In genomic region chr17:1783271-1783670, GRCh38 we compare ENCODE assay signal across 10 cellular contexts. TPM values are rescaled to one million over a fixed set of nuclear protein-coding genes. Genes with fewer than 3 reads are reported as not detected.
DNase-seq lines count a peak whose midpoint lies in the region; ATAC-seq and TF ChIP-seq lines count a peak whose summit lies in the region.
"Had no signal": no experiment of that assay in that cellular context is flagged by ENCODE, and none has a peak within 500 bp of the region (broad histone marks: within the 10 kb centered on the region; RNA-seq: fewer than 3 reads in every experiment).

No MANE protein-coding gene starts in this region.

- H3K4me3 ChIP-seq in HL-60 (replicated peaks; ENCODE audit: insufficient read depth, low read length) (no peak overlapping the region), breast epithelium (peak overlapping the region; percentile 12 to 54 (median 20)), spleen (peak overlapping the region in 3 of 8 donors; percentile 2 to 40 (median 7))

- H3K4me1 ChIP-seq in breast epithelium, result peaks cover 0 to 9% of the 10 kb centered on the region in 2 donors
- H3K4me1 ChIP-seq in spleen, result peaks cover 18 to 55% (median 39%) of the 10 kb centered on the region in 6 donors

- no peaks in the 10 kb centered on the region for H3K9me3 ChIP-seq in breast epithelium
- no peaks in the 10 kb centered on the region for H3K9me3 ChIP-seq in spleen

- intact Hi-C loops in breast epithelium (cut with DNase I; ENCODE audit: low total_unique reads), result no loop called here
- intact Hi-C loops in spleen (cut with DNase I; ENCODE audit: low total_unique reads), result no loop called here

- WGBS in spleen, 5 donors, result 41 to 81% (median 61%) methylated on average over 18 to 19 of the region's 19 CpGs

- H3K27me3 ChIP-seq in HL-60 (ENCODE audit: insufficient read depth, poor library complexity, severe bottlenecking) (no peaks in the 10 kb centered on the region), breast epithelium (no peaks in the 10 kb centered on the region), spleen (replicated peaks in 1 of 7) (no peaks in the 10 kb centered on the region)

- H3K27ac ChIP-seq in HL-60 (replicated peaks) (peak overlapping the region; percentile 81), breast epithelium (peak overlapping the region; percentile 93 to 95), spleen (peak overlapping the region; percentile 78 to 96 (median 90))

- DNase-seq in HL-60 (ENCODE audit: low read depth in 1 of 2, low spot score in 1 of 2) (peak in 1 of 2 experiments; percentile 16), breast epithelium (ENCODE audit: low spot score in 2 of 2) (no peak), left lobe of liver (ENCODE audit: low spot score) (no peak), spleen (peak; percentile 85), foreskin melanocyte (no peak), C1 segment of cervical spinal cord (lab: John Stamatoyannopoulos, UW) (no peak)
- DNase-seq: activated T-cell treated with anti-CD3 and anti-CD28 coated beads, Interleukin-2, amount 50 U/mL, for 48 hours; stimulated activated CD4-positive, alpha-beta T cell treated with anti-CD3 and anti-CD28 coated beads, Interleukin-15, amount 100 ng/mL, for 24 hours had no signal

- no peaks in the 10 kb centered on the region for H3K36me3 ChIP-seq in breast epithelium
- peaks cover 0 to 95% (median 27%) of the 10 kb centered on the region in 6 donors for H3K36me3 ChIP-seq in spleen

- TF ChIP-seq CTCF in HL-60 (IDR thresholded peaks at IDR 0.05; ENCODE audit: insufficient read depth, low read length), result no peak
- no peak for TF ChIP-seq CTCF in breast epithelium (IDR thresholded peaks at IDR 0.05)
- TF ChIP-seq CTCF in spleen (IDR thresholded peaks at IDR 0.05 in 8 of 11, conservative IDR thresholded peaks at IDR 0.05 in 3 of 11), result no peak

- ATAC-seq in left lobe of liver (peak; percentile 2), HG03457 (IDR thresholded peaks at IDR 0.05; ENCODE audit: unreplicated experiment) (no peak), GM19328 (IDR thresholded peaks at IDR 0.05; ENCODE audit: unreplicated experiment) (no peak)

- TF ChIP-seq POLR2A in breast epithelium (IDR thresholded peaks at IDR 0.05) (no peak), spleen (IDR thresholded peaks at IDR 0.05) (no peak)

RNA-seq across cellular contexts. Expression of gene SERPINF1, which starts 21.4 kb away (rescaled TPM):
- total RNA-seq in breast epithelium (1,000 to 10,000 TPM in 1 of 3 donors, 100 to 1,000 TPM in 2; 427 to 3,050 (median 615) TPM), left lobe of liver (1,041 TPM), spleen (100 to 1,000 TPM in 5 of 7 donors, 10 to 100 TPM in 2; 79.8 to 361 (median 192) TPM)
- polyA plus RNA-seq in spleen, result 100 to 1,000 TPM in 1 of 3 donors, 10 to 100 TPM in 2; 53.5 to 132 (median 99.5) TPM

RNA-seq across cellular contexts. Expression of gene SERPINF2, which starts 40.6 kb away (rescaled TPM):
- total RNA-seq in breast epithelium (10 to 100 TPM; 18.4 to 30.1 (median 21.3) TPM), left lobe of liver (1,138 TPM), spleen (1 to 10 TPM; 1.6 to 7.9 (median 5.0) TPM)
- 1 to 10 TPM; 3.5 to 7.0 (median 4.9) TPM for polyA plus RNA-seq in spleen

RNA-seq across cellular contexts. Expression of gene SMYD4, which starts 46.4 kb away (rescaled TPM):
- total RNA-seq in breast epithelium, result 10 to 100 TPM; 16.0 to 20.3 (median 18.7) TPM
- 6.4 TPM for total RNA-seq in left lobe of liver
- total RNA-seq in spleen, result 10 to 100 TPM; 17.2 to 28.1 (median 23.8) TPM
- polyA plus RNA-seq in spleen, result 1 to 10 TPM; 3.8 to 6.1 (median 4.7) TPM

RNA-seq across cellular contexts. Expression of gene RPA1, which starts 46.5 kb away (rescaled TPM):
- 10 to 100 TPM; 34.7 to 40.6 (median 34.7) TPM for total RNA-seq in breast epithelium
- total RNA-seq in left lobe of liver, result 33.3 TPM
- 100 to 1,000 TPM in 1 of 7 donors, 10 to 100 TPM in 6; 25.2 to 101 (median 76.1) TPM for total RNA-seq in spleen
- polyA plus RNA-seq in spleen, result 10 to 100 TPM; 20.7 to 29.5 (median 24.2) TPM

RNA-seq across cellular contexts. Expression of gene WDR81, which starts 58.8 kb away (rescaled TPM):
- total RNA-seq in breast epithelium (10 to 100 TPM; 36.6 to 52.6 (median 41.6) TPM), left lobe of liver (27.0 TPM), spleen (10 to 100 TPM; 38.2 to 74.7 (median 54.7) TPM)
- 10 to 100 TPM; 16.2 to 41.3 (median 29.3) TPM for polyA plus RNA-seq in spleen

Comparison
In these comparisons a context has a peak if more than half of its experiments do, and no peak if none do; other contexts are left out.
1. RNA of gene SERPINF2, which starts 40.6 kb away (total RNA-seq): 1,138 TPM in left lobe of liver (single experiment); 18.4 to 30.1 TPM in breast epithelium and 1.6 to 7.9 TPM in spleen; every median in the first group is over 10 times any median in the second.
2. Peak in every context shown above with its lines, with median percentiles within 50 percentile points of each other: H3K27ac ChIP-seq.